ENCODE assay signal across 1 cellular context in the genomic region with DNA sequence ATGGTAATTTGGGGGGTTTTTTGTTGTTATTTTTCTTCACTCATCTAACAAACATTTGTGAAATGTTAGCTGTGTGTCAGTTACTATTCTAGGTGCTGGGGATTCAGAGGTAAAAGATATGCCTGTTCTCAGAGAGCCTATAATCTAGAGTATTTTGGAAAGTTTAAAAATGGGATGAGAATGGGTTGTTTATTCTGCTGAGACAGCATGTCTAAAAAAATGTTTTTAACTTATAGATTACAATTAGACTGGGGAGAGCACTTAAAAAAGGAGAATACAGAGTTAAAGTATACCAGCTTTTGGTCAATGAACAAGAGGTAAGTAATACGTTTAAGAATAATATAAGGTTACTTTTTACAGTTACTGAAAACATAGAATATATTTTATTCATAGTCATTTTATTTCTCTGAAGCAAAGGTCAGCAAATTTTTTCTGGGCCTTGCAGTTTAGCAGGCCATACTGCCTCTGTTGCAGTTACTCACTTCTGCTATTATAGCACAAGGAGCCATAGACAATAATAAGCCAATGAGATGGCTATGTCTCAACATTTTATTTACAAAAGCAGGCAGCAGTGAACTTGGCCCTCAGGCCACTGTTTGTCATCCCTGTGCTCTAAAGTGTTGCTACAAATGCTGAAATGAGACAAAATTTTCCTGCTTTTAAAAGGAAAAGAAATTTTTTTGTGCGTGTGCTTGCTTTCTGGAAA.
TF ChIP-seq lines count a peak whose summit lies in the region.

No MANE protein-coding gene starts in this region.

TF ChIP-seq in HepG2, 621 proteins besides CTCF, POLR2A, EP300 and RAD21 (continued from another document):
- TF ChIP-seq ARID5B (CRISPR knock-in tag; IDR thresholded peaks at IDR 0.05) (peak; percentile 65), NFYB (CRISPR knock-in tag; IDR thresholded peaks at IDR 0.05) (0 out of 2 replicates have a peak, but pooled peaks have one; percentile 15), FOSL2 (CRISPR knock-in tag; IDR thresholded peaks at IDR 0.05) (peak; percentile 15; the same call in 1 of the 2 replicates), ZNF7 (CRISPR knock-in tag; IDR thresholded peaks at IDR 0.05) (peak; percentile 65), CHCHD3 (CRISPR knock-in tag; IDR thresholded peaks at IDR 0.05) (no peak), CEBPG (CRISPR knock-in tag; IDR thresholded peaks at IDR 0.05) (peak; percentile 60), MAFK (conservative IDR thresholded peaks at IDR 0.05 in 1 of 2, IDR thresholded peaks at IDR 0.05 in 1 of 2; ENCODE audit: low read length in 2 of 2) (peak; percentile 65 to 74), ARID3A (IDR thresholded peaks at IDR 0.05; ENCODE audit: low read depth, low read length) (0 out of 2 replicates have a peak, but pooled peaks have one; percentile 50), FOXA3 (CRISPR knock-in tag; IDR thresholded peaks at IDR 0.05) (peak; percentile 64), RARA (CRISPR knock-in tag; IDR thresholded peaks at IDR 0.05) (peak; percentile 81), BHLHE40 (IDR thresholded peaks at IDR 0.05; ENCODE audit: low read length) (no peak), GATAD2A (CRISPR knock-in tag; IDR thresholded peaks at IDR 0.05) (peak; percentile 28; the same call in 1 of the 2 replicates), SNAPC2 (CRISPR knock-in tag; IDR thresholded peaks at IDR 0.05) (no peak), NCOR1 (IDR thresholded peaks at IDR 0.05; ENCODE audit: borderline replicate concordance, low read length) (peak; percentile 44; the same call in 1 of the 2 replicates), SOX13 (IDR thresholded peaks at IDR 0.05) (no peak), SOX13 (CRISPR knock-in tag; conservative IDR thresholded peaks at IDR 0.05 in 1 of 2, IDR thresholded peaks at IDR 0.05 in 1 of 2) (peak in 1 of 2 experiments; percentile 59; a peak in 2 of 4 replicates), SAP130 (CRISPR knock-in tag; IDR thresholded peaks at IDR 0.05; ENCODE audit: low read depth) (peak; percentile 20; the same call in 1 of the 2 replicates), SKI (IDR thresholded peaks at IDR 0.05; ENCODE audit: partially characterized antibody) (peak; percentile 77)
